1 cellular context compared by ENCODE assay signal in genomic region chr19:1767464-1767933, GRCh38.
TF ChIP-seq lines count a peak whose summit lies in the region.

No MANE protein-coding gene starts in this region.

TF ChIP-seq in HepG2, 621 proteins besides CTCF, POLR2A, EP300 and RAD21 (continued from another document):
- TF ChIP-seq ZNF12 (CRISPR knock-in tag; IDR thresholded peaks at IDR 0.05) (no peak), ELF1 (CRISPR knock-in tag; IDR thresholded peaks at IDR 0.05) (0 out of 2 replicates have a peak, but pooled peaks have one; percentile 18), FOSL2 (CRISPR knock-in tag; IDR thresholded peaks at IDR 0.05) (peak; percentile 16; the same call in 1 of the 2 replicates), ZBTB2 (CRISPR knock-in tag; IDR thresholded peaks at IDR 0.05; ENCODE audit: low read depth) (no peak), XRCC5 (optimal IDR thresholded peaks at IDR 0.05; ENCODE audit: low read length) (peak; percentile 71), KLF12 (CRISPR knock-in tag; IDR thresholded peaks at IDR 0.05; ENCODE audit: borderline replicate concordance) (peak; percentile 41; the same call in 1 of the 2 replicates), KDM2A (CRISPR knock-in tag; IDR thresholded peaks at IDR 0.05; ENCODE audit: borderline replicate concordance, low read depth) (peak; percentile 59; the same call in 1 of the 2 replicates), HMGXB4 (CRISPR knock-in tag; IDR thresholded peaks at IDR 0.05; ENCODE audit: borderline replicate concordance in 1 of 2, low read depth in 1 of 2) (0 out of 4 replicates have a peak, but pooled peaks of 1 of the 2 experiments have one; percentile 26), FOXO1 (CRISPR knock-in tag; IDR thresholded peaks at IDR 0.05) (0 out of 2 replicates have a peak, but pooled peaks have one; percentile 15), STAG1 (CRISPR knock-in tag; IDR thresholded peaks at IDR 0.05) (peak; percentile 83), RCOR2 (CRISPR knock-in tag; IDR thresholded peaks at IDR 0.05) (no peak), ZSCAN25 (CRISPR knock-in tag; IDR thresholded peaks at IDR 0.05) (no peak), ZNF501 (CRISPR knock-in tag; IDR thresholded peaks at IDR 0.05) (peak; percentile 26; the same call in 1 of the 2 replicates), MAZ (IDR thresholded peaks at IDR 0.05; ENCODE audit: borderline replicate concordance, low read depth, low read length) (peak; percentile 77; the same call in 1 of the 2 replicates), MAZ (CRISPR knock-in tag; IDR thresholded peaks at IDR 0.05; ENCODE audit: low read depth) (peak; percentile 53; the same call in 1 of the 2 replicates), SALL1 (CRISPR knock-in tag; IDR thresholded peaks at IDR 0.05) (peak; percentile 29), MYC (CRISPR knock-in tag; IDR thresholded peaks at IDR 0.05; ENCODE audit: borderline replicate concordance) (peak; percentile 30; the same call in 1 of the 2 replicates), ZSCAN12 (CRISPR knock-in tag; IDR thresholded peaks at IDR 0.05) (no peak), ZNF883 (CRISPR knock-in tag; IDR thresholded peaks at IDR 0.05; ENCODE audit: not compliant biosample characterization) (peak; percentile 54), ZNF687 (CRISPR knock-in tag; IDR thresholded peaks at IDR 0.05) (peak; percentile 28), ZNF558 (CRISPR knock-in tag; IDR thresholded peaks at IDR 0.05; ENCODE audit: borderline replicate concordance) (no peak), ZBTB7B (CRISPR knock-in tag; IDR thresholded peaks at IDR 0.05) (peak; percentile 66; the same call in 1 of the 2 replicates), HNRNPK (IDR thresholded peaks at IDR 0.05; ENCODE audit: low read depth, low read length, poor library complexity, severe bottlenecking) (peak; percentile 20), PATZ1 (CRISPR knock-in tag; IDR thresholded peaks at IDR 0.05) (peak; percentile 70)
